Comparison of ENCODE assay signal across 21 cellular contexts in the genomic region with DNA sequence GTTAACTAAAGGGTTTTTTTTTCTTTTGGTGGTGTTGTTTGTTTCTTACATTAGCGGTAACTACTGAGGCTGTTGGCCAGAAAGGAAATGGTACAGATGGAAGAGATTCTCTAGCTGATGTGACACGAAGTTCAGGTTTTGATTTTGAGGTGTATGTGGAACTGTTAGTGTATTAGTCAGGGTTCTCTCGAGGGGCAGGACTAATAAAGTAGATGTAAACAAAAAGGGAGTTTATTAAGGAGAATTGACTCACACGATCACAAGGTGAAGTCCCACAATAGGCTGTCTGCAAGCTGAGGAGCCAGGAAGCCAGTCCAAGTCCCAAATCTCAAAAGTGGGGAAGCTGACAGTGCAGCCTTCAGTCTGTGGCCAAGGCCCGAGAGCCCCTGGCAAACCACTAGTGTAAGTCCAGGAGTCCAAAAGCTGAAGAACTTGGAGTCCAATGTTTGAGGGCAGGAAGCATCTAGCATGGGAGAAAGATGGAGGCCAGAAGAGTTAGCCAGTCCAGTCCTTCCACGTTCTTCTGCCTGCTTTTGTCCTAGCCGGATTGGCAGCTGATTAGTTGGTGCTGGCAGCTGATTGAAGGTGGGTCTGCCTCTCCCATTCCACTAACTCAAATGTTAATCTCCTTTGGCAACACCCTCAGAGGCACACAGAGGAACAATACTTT.
"Had no signal": no experiment of that assay in that cellular context is flagged by ENCODE, and none has a peak within 500 bp of the region (broad histone marks: within the 10 kb centered on the region; RNA-seq: fewer than 3 reads in every experiment).

No MANE protein-coding gene starts in this region.

- H3K27ac ChIP-seq: colonic mucosa, epithelial cell of prostate, esophagus muscularis mucosa, neural progenitor cell, parathyroid adenoma, suprapubic skin, transverse colon, upper lobe of right lung, uterus had no signal

- H3K79me2 ChIP-seq: parathyroid adenoma had no signal

- H3K4me2 ChIP-seq: neural progenitor cell, smooth muscle cell had no signal

- H3K9me3 ChIP-seq: colonic mucosa, suprapubic skin, transverse colon, upper lobe of right lung, uterus had no signal

- H2AFZ ChIP-seq: neural progenitor cell, parathyroid adenoma had no signal

- H3K4me3 ChIP-seq: colonic mucosa, esophagus muscularis mucosa, lung, neural progenitor cell, smooth muscle cell, suprapubic skin, transverse colon, upper lobe of right lung, uterus had no signal

- H3K36me3 ChIP-seq: colonic mucosa, esophagus muscularis mucosa, neural progenitor cell, suprapubic skin, transverse colon, upper lobe of right lung, uterus had no signal

- H3K27me3 ChIP-seq: colonic mucosa, esophagus muscularis mucosa, neural progenitor cell, suprapubic skin, transverse colon, upper lobe of right lung, uterus had no signal

- H3K4me1 ChIP-seq: colonic mucosa, neural progenitor cell, parathyroid adenoma, suprapubic skin, transverse colon, upper lobe of right lung, uterus had no signal

- DNase-seq: colonic mucosa; effector CD8-positive, alpha-beta T cell; endodermal cell; kidney; naive thymus-derived CD4-positive, alpha-beta T cell; stimulated activated CD4-positive, alpha-beta T cell treated with anti-CD3 and anti-CD28 coated beads, Interleukin-12 subunit alpha, Interleukin-12 subunit beta, amount 100 ng/mL, for 4 hours; stimulated activated CD4-positive, alpha-beta T cell treated with anti-CD3 and anti-CD28 coated beads, Interleukin-1b, Interleukin-23, amount 100 ng/mL, for 48 hours; stimulated activated CD4-positive, alpha-beta T cell treated with anti-CD3 and anti-CD28 coated beads, Interleukin-4, amount 100 ng/mL, for 1 hour; stimulated activated CD8-positive, alpha-beta memory T cell treated with anti-CD3 and anti-CD28 coated beads, Interleukin-4, amount 100 ng/mL, for 48 hours; stimulated activated naive CD4-positive, alpha-beta T cell; stimulated activated naive CD8-positive, alpha-beta T cell treated with anti-CD3 and anti-CD28 coated beads, Interleukin-15, amount 100 ng/mL, for 72 hours; transverse colon; upper lobe of right lung; uterus had no signal

- H3K9ac ChIP-seq: neural progenitor cell, parathyroid adenoma had no signal
